12 cellular contexts compared by ENCODE assay signal in the genomic region with DNA sequence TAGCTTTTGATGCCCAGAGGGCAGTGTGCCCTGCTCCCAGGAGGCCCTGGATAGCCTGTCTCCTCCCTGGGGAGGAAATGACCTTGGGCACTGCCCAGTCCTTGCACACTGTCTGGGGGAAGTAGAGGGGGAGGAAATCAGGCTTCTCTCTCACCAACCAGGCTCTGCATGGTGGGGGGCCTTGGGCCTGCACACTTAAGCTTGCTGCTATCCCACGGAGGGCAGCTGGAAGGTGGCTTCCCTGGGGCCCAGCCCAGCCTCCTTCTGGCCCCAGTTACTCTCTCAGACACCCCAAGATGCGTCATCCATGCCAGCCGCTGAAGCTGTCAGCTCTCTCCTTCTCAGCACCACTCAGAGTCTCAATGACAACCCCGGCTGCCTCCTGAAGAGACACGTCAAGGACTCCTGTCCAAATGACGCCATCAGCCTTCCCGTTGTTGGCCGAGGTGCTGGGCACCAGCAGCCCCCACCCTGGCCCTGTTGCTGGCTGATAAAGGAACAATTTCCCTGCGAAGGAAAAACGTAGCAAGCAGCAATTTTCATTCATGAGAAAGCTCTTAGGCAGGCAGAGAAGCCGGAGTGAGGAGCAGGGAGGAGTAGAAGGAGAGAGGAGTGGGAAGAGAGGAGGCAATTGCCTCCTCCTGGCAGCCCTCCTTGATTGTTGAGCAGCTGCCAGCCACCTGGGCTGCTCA.
"Had no signal": no experiment of that assay in that cellular context is flagged by ENCODE, and none has a peak within 500 bp of the region (broad histone marks: within the 10 kb centered on the region; RNA-seq: fewer than 3 reads in every experiment).

No MANE protein-coding gene starts in this region.

- DNase-seq: activated CD4-positive, CD25-positive, alpha-beta regulatory T cell treated with anti-CD3 and anti-CD28 coated beads, Interleukin-2, amount 50 U/mL, for 72 hours; activated naive CD4-positive, alpha-beta T cell treated with anti-CD3 and anti-CD28 coated beads, Interleukin-2, amount 10 ng/mL, durations not matched to agents 7 days and 5 days; activated T-cell treated with anti-CD3 and anti-CD28 coated beads, Interleukin-2, amount 50 U/mL, for 24 hours; cortex of kidney; effector CD4-positive, alpha-beta T cell; foreskin melanocyte; ovary; stimulated activated CD4-positive, alpha-beta T cell treated with anti-CD3 and anti-CD28 coated beads, Interleukin-1b, Interleukin-23, amount 100 ng/mL, for 48 hours; tibial artery; uterus had no signal

- H3K4me1 ChIP-seq: tibial artery, uterus had no signal

- H3K27ac ChIP-seq: ovary, tibial artery, uterus had no signal

- ATAC-seq: sciatic nerve had no signal

- H3K27me3 ChIP-seq: ovary, uterus had no signal

- H3K9me3 ChIP-seq: ovary, tibial artery, uterus had no signal

- H3K4me3 ChIP-seq: lung, ovary, tibial artery, uterus had no signal

- H3K36me3 ChIP-seq: ovary, tibial artery, uterus had no signal
